28 cellular contexts compared by ENCODE assay signal in genomic region chr3:96201463-96201862, GRCh38.
DNase-seq lines count a peak whose midpoint lies in the region; ATAC-seq, FAIRE-seq and TF ChIP-seq lines count a peak whose summit lies in the region.
"Had no signal": no experiment of that assay in that cellular context is flagged by ENCODE, and none has a peak within 500 bp of the region (broad histone marks: within the 10 kb centered on the region; RNA-seq: fewer than 3 reads in every experiment).

No MANE protein-coding gene starts in this region.

- H2BK5ac ChIP-seq in H1 (ENCODE audit: low read depth, low read length): no peak overlapping the region

- H3K4ac ChIP-seq in H1 (replicated peaks; ENCODE audit: insufficient read length, low read depth, low read length): no peak overlapping the region

- no peaks in the 10 kb centered on the region for H3K79me1 ChIP-seq in H1 (ENCODE audit: low read depth, low read length)

- no peak overlapping the region for H2BK120ac ChIP-seq in H1 (replicated peaks; ENCODE audit: low read depth, low read length)

- H3K4me2 ChIP-seq in H1 (ENCODE audit: insufficient read depth in 1 of 2, low read depth in 2 of 2, low read length in 2 of 2) (no peak overlapping the region), neural progenitor cell (no peak overlapping the region)
- H3K4me2 ChIP-seq: BLaER1 had no signal

- H3K27ac ChIP-seq in H1 (ENCODE audit: low read depth, low read length) (no peak overlapping the region), aorta (ENCODE audit: low read depth in 1 of 2, low read length in 2 of 2) (no peak overlapping the region), neural progenitor cell (no peak overlapping the region)
- H3K27ac ChIP-seq: BLaER1 had no signal

- no peak for DNase-seq in H1 (ENCODE audit: low read depth in 1 of 2, low spot score in 2 of 2)
- no peak for DNase-seq in neural crest cell (ENCODE audit: low read depth, low spot score)
- DNase-seq in sciatic nerve (ENCODE audit: low spot score): no peak
- DNase-seq in aorta: no peak
- no peak for DNase-seq in neural progenitor cell (ENCODE audit: low spot score)
- DNase-seq in NCI-H1930 (lab: John Stamatoyannopoulos, UW): no peak
- DNase-seq: 8988T; ACHN; BE2C; C1 segment of cervical spinal cord; CD4-positive, alpha-beta memory T cell; CD4-positive, CD25-positive, alpha-beta regulatory T cell; CD8-positive, alpha-beta memory T cell; COR-L47; DMS 273 treated with DMSO at 0.1 percent for 48 hours; DMS153; DMS53; DMS79; DND-41; EL; GDM1 had no signal

- TF ChIP-seq CTCF in H1 (IDR thresholded peaks at IDR 0.05; ENCODE audit: control extremely low read depth in 1 of 3, insufficient read depth in 1 of 3, low read depth in 1 of 3, low read length in 3 of 3): no peak
- TF ChIP-seq CTCF in neural crest cell (conservative IDR thresholded peaks at IDR 0.05): no peak
- TF ChIP-seq CTCF in neural progenitor cell (IDR thresholded peaks at IDR 0.05): no peak

- no peak overlapping the region for H4K91ac ChIP-seq in H1 (replicated peaks; ENCODE audit: insufficient read length, low read length)

- FAIRE-seq in H1 (lab: Jason Lieb, UNC): no peak
- FAIRE-seq: A204.1, GM12878, GM12892, GM18507 had no signal

- no peaks in the 10 kb centered on the region for H3K9me3 ChIP-seq in H1 (ENCODE audit: insufficient read depth in 2 of 2, low read depth in 1 of 2, low read length in 1 of 2)
- peaks cover 2% of the 10 kb centered on the region for H3K9me3 ChIP-seq in aorta (ENCODE audit: control insufficient read depth, low read length)
- H3K9me3 ChIP-seq in neural progenitor cell (ENCODE audit: low read depth): no peaks in the 10 kb centered on the region
- H3K9me3 ChIP-seq: BE2C, BLaER1 had no signal

- H3K4me3 ChIP-seq in H1 (ENCODE audit: extremely low read depth in 1 of 4, insufficient read depth in 2 of 4, low read depth in 3 of 4, low read length in 4 of 4) (no peak overlapping the region), aorta (ENCODE audit: low read length in 2 of 2) (no peak overlapping the region), neural progenitor cell (no peak overlapping the region)
- H3K4me3 ChIP-seq: BLaER1, GM12878 had no signal

- H3K27me3 ChIP-seq in H1 (replicated peaks in 1 of 4; ENCODE audit: control insufficient read depth in 3 of 4, extremely low read depth in 1 of 4, insufficient read depth in 3 of 4, low read length in 3 of 4) (no peaks in the 10 kb centered on the region), aorta (ENCODE audit: control insufficient read depth in 1 of 2, insufficient read depth in 2 of 2, low read length in 1 of 2) (no peaks in the 10 kb centered on the region), neural progenitor cell (no peaks in the 10 kb centered on the region)
- H3K27me3 ChIP-seq: BE2C, BLaER1 had no signal

- no peak overlapping the region for H3K4me3 Mint-ChIP-seq in neural crest cell
- no peak overlapping the region for H3K4me3 Mint-ChIP-seq in neural progenitor cell
- H3K4me3 Mint-ChIP-seq: CD14-positive monocyte; CD4-positive, alpha-beta memory T cell; CD8-positive, alpha-beta memory T cell had no signal

- H3K27ac Mint-ChIP-seq in neural crest cell (ENCODE audit: unreplicated experiment): peak overlapping the region; percentile 12
- H3K27ac Mint-ChIP-seq in neural progenitor cell: no peak overlapping the region
- H3K27ac Mint-ChIP-seq: CD14-positive monocyte; CD4-positive, alpha-beta memory T cell; CD4-positive, CD25-positive, alpha-beta regulatory T cell; CD8-positive, alpha-beta memory T cell had no signal

- CTCF ChIA-PET in H1 (lab: Charles Lee; ENCODE audit: partially characterized antibody): no interaction called here

- WGBS in H1 (ENCODE audit: extremely low coverage in 1 of 2, insufficient coverage in 1 of 2, insufficient read length in 1 of 2, insufficient replicate concordance in 2 of 2, low coverage in 1 of 2, low lambda C conversion rate in 2 of 2, missing lambda C conversion rate in 1 of 2), 2 experiments: 97% methylated on average over 3 of the region's 6 CpGs; no CpG with 5 or more reads in 1 of the 2 experiments
- 88% methylated on average over 6 of the region's 6 CpGs for WGBS in aorta, 2 donors

- H3K23ac ChIP-seq in H1 (ENCODE audit: insufficient read length): no peak overlapping the region

- H3K27me3 Mint-ChIP-seq in neural crest cell (ENCODE audit: low read depth) (no peaks in the 10 kb centered on the region), neural progenitor cell (ENCODE audit: insufficient read depth, low read depth) (no peaks in the 10 kb centered on the region)
- H3K27me3 Mint-ChIP-seq: CD4-positive, alpha-beta memory T cell; CD4-positive, CD25-positive, alpha-beta regulatory T cell; CD8-positive, alpha-beta memory T cell had no signal

- no peaks in the 10 kb centered on the region for H3F3A ChIP-seq in neural progenitor cell (ENCODE audit: low read depth)

- H4K20me1 ChIP-seq in H1 (replicated peaks in 1 of 2; ENCODE audit: control insufficient read depth in 1 of 2, insufficient read depth in 2 of 2, low read length in 2 of 2) (no peaks in the 10 kb centered on the region), neural progenitor cell (ENCODE audit: low read depth) (no peaks in the 10 kb centered on the region)
- H4K20me1 ChIP-seq: BLaER1 had no signal

- H3K36me3 Mint-ChIP-seq in neural crest cell (ENCODE audit: low read depth) (no peaks in the 10 kb centered on the region), neural progenitor cell (no peaks in the 10 kb centered on the region)
- H3K36me3 Mint-ChIP-seq: CD14-positive monocyte; CD4-positive, alpha-beta memory T cell; CD4-positive, CD25-positive, alpha-beta regulatory T cell; CD8-positive, alpha-beta memory T cell had no signal

- H3K4me1 ChIP-seq in H1 (replicated peaks in 1 of 4; ENCODE audit: control insufficient read depth in 3 of 4, insufficient read depth in 4 of 4, low read length in 3 of 4): no peaks in the 10 kb centered on the region
- H3K4me1 ChIP-seq in aorta (ENCODE audit: control insufficient read depth in 1 of 2, insufficient read depth in 2 of 2, low read length in 2 of 2): no peaks in the 10 kb centered on the region
- H3K4me1 ChIP-seq in neural progenitor cell: no peaks in the 10 kb centered on the region
- H3K4me1 ChIP-seq: BE2C, BLaER1 had no signal

- H3K4me1 Mint-ChIP-seq in neural crest cell (no peaks in the 10 kb centered on the region), neural progenitor cell (no peaks in the 10 kb centered on the region)
- H3K4me1 Mint-ChIP-seq: CD14-positive monocyte; CD4-positive, alpha-beta memory T cell; CD4-positive, CD25-positive, alpha-beta regulatory T cell; CD8-positive, alpha-beta memory T cell had no signal

- no peak overlapping the region for H2BK15ac ChIP-seq in H1 (ENCODE audit: low read length)

- no peak for TF ChIP-seq RAD21 in H1 (IDR thresholded peaks at IDR 0.05 in 1 of 2, conservative IDR thresholded peaks at IDR 0.05 in 1 of 2; ENCODE audit: low read depth in 2 of 2, low read length in 2 of 2)

- TF ChIP-seq POLR2A in H1 (IDR thresholded peaks at IDR 0.05; ENCODE audit: control extremely low read depth in 1 of 2, low read depth in 2 of 2, low read length in 2 of 2): no peak

- H4K8ac ChIP-seq in H1 (ENCODE audit: extremely low read depth, insufficient read depth, low read length): no peak overlapping the region

- peaks cover 3% of the 10 kb centered on the region for H3K9me3 Mint-ChIP-seq in neural crest cell
- no peaks in the 10 kb centered on the region for H3K9me3 Mint-ChIP-seq in neural progenitor cell

- H3K9ac ChIP-seq in H1 (replicated peaks in 1 of 4; ENCODE audit: extremely low read depth in 1 of 4, low read depth in 3 of 4, low read length in 3 of 4) (no peak overlapping the region), neural progenitor cell (no peak overlapping the region)
- H3K9ac ChIP-seq: BLaER1 had no signal

- H3K14ac ChIP-seq in H1 (ENCODE audit: insufficient read length): no peak overlapping the region

- H2AFZ ChIP-seq in H1 (ENCODE audit: low read length) (peak overlapping the region; percentile 31; the same call in 1 of the 2 replicates), neural progenitor cell (replicated peaks) (no peak overlapping the region)

- H2BK20ac ChIP-seq in H1 (ENCODE audit: low read length): no peak overlapping the region

- no peak overlapping the region for H2BK12ac ChIP-seq in H1 (ENCODE audit: low read depth, low read length)

- no peaks in the 10 kb centered on the region for H3K23me2 ChIP-seq in H1 (ENCODE audit: low read depth, low read length)

- no peak overlapping the region for H4K5ac ChIP-seq in H1 (ENCODE audit: insufficient read length, low read depth, low read length)

- ATAC-seq in sciatic nerve (peak; percentile 22), aorta (ENCODE audit: low FRiP score) (peak; percentile 48), HG02610 (IDR thresholded peaks at IDR 0.05; ENCODE audit: unreplicated experiment) (no peak)
- ATAC-seq: GM12878 had no signal

- no peak for TF ChIP-seq EP300 in H1 (IDR thresholded peaks at IDR 0.05; ENCODE audit: borderline replicate concordance in 1 of 2, low read depth in 2 of 2, low read length in 2 of 2)

- H3K36me3 ChIP-seq in H1 (ENCODE audit: control insufficient read depth in 2 of 4, insufficient read depth in 4 of 4, low read length in 3 of 4): no peaks in the 10 kb centered on the region
- H3K36me3 ChIP-seq in aorta (ENCODE audit: control insufficient read depth in 1 of 2, insufficient read depth in 2 of 2, low read length in 1 of 2): no peaks in the 10 kb centered on the region
- H3K36me3 ChIP-seq in neural progenitor cell: no peaks in the 10 kb centered on the region
- H3K36me3 ChIP-seq: BE2C, BLaER1 had no signal

- intact Hi-C loops in sciatic nerve (cut with DNase I): no loop called here
- intact Hi-C loops in aorta (cut with DNase I): no loop called here

- H2AK5ac ChIP-seq in H1 (ENCODE audit: low read depth, low read length): no peak overlapping the region

- H3K79me2 ChIP-seq in H1 (ENCODE audit: control insufficient read depth in 1 of 2, insufficient read depth in 2 of 2, low read length in 2 of 2): no peaks in the 10 kb centered on the region
- H3K79me2 ChIP-seq in neural progenitor cell (ENCODE audit: low read depth): no peaks in the 10 kb centered on the region

- no peak overlapping the region for H3K18ac ChIP-seq in H1 (ENCODE audit: extremely low read depth, low read length)

- no peak overlapping the region for H3K56ac ChIP-seq in H1 (replicated peaks; ENCODE audit: insufficient read length, low read depth, low read length)

- POLR2A ChIA-PET in H1 (lab: Charles Lee; ENCODE audit: partially characterized antibody): no interaction called here

TF ChIP-seq in H1, 55 proteins besides CTCF, POLR2A, EP300 and RAD21 (continues in another document):
- TF ChIP-seq GTF2F1 (IDR thresholded peaks at IDR 0.05; ENCODE audit: borderline replicate concordance, low read depth, low read length): no peak
- no peak for TF ChIP-seq SP4 (IDR thresholded peaks at IDR 0.05; ENCODE audit: low read length)
- no peak for TF ChIP-seq SRF (IDR thresholded peaks at IDR 0.05; ENCODE audit: low read depth, low read length)
- no peak for TF ChIP-seq EZH2 (IDR thresholded peaks at IDR 0.05; ENCODE audit: low read depth, low read length, severe bottlenecking)
- no peak for TF ChIP-seq FOSL1 (IDR thresholded peaks at IDR 0.05; ENCODE audit: insufficient read depth, low read depth, low read length)
- no peak for TF ChIP-seq RNF2 (IDR thresholded peaks at IDR 0.05; ENCODE audit: borderline replicate concordance, low read depth, low read length, missing control alignments, poor library complexity, severe bottlenecking)
- no peak for TF ChIP-seq BCL11A (IDR thresholded peaks at IDR 0.05; ENCODE audit: low read depth in 2 of 2, low read length in 2 of 2)
